In the genomic region with DNA sequence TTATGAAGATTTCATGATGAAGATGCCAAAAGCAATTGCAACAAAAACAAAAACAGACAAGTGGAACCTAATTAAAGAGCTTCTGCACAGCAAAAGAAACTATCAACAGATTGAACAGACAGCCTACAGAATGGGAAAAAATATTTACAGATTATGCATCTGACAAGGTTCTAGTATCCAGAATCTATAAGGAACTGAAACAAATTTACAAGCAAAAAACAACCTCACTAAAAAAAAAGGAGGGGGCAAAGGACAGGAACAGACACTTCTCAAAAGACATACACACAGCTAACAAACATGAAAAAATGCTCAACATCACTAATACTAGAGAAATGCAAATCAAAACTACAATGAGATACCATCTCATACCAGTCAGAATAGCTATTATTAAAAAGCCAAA, we compare ENCODE assay signal across 7 cellular contexts.
A peak's percentile ranks its signal among the peaks of the same experiment; 100 is the strongest.
DNase-seq lines count a peak whose midpoint lies in the region; ATAC-seq and FAIRE-seq lines count a peak whose summit lies in the region.
"Not testable (repeated sequence)": the region's sequence is repeated elsewhere in the genome, so short reads cannot be mapped to it uniquely, and the experiment has no call there.

No MANE protein-coding gene starts in this region.

- FAIRE-seq in GM18507 (lab: Jason Lieb, UNC) (peak; percentile 33), GM19239 (lab: Jason Lieb, UNC) (peak; percentile 28)

- not testable (repeated sequence) for DNase-seq in GM18507 (ENCODE audit: extremely low spot score, insufficient read length, low read depth); GM19239 (ENCODE audit: insufficient read length, low spot score)
- DNase-seq in NOMO-1 treated with dmso at 0.1 percent for 144 hours (lab: John Stamatoyannopoulos, UW; ENCODE audit: unreplicated experiment) = peak; percentile 1

- ATAC-seq in GM19468 (IDR thresholded peaks at IDR 0.05; ENCODE audit: extremely low read depth, unreplicated experiment) (peak; percentile 68), GM21786 (IDR thresholded peaks at IDR 0.05; ENCODE audit: unreplicated experiment) (peak; percentile 66), HG02852 (IDR thresholded peaks at IDR 0.05; ENCODE audit: unreplicated experiment) (peak; percentile 79), HG03159 (IDR thresholded peaks at IDR 0.05; ENCODE audit: unreplicated experiment) (peak; percentile 83)
